Comparison of ENCODE assay signal across 11 cellular contexts in the genomic region with DNA sequence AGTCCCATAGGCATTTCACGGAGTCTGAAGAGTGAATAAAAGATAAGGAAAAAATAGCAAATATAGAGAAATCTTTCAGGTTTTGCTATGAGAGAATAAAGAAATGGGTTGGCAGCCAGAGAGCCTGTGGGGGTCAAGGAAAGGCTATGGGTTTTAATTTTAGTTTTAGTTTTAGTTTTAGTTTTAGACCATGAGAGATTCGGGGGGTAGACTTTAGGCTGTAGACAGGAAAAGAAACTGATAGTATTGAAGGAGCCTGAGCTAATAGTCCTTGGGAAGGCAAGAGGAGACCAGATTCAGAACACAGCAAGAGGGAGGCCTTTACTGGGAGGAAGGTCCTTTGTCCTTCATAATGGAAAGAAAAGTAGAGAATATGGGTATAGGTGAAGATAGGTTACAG. TPM values are rescaled to one million over a fixed set of nuclear protein-coding genes. Genes with fewer than 3 reads are reported as not detected.
DNase-seq lines count a peak whose midpoint lies in the region; ATAC-seq, FAIRE-seq and TF ChIP-seq lines count a peak whose summit lies in the region.
"Had no signal": no experiment of that assay in that cellular context is flagged by ENCODE, and none has a peak within 500 bp of the region (broad histone marks: within the 10 kb centered on the region; RNA-seq: fewer than 3 reads in every experiment).

No MANE protein-coding gene starts in this region.

- CTCF ChIA-PET in WTC11 (lab: Charles Lee), result interaction anchor here (1.6 kb wide), 1 partner anchor 21 kb away, joined by 3 read pairs; the partner anchor contains the start of gene UBE3D

- H3K36me3 Mint-ChIP-seq in activated T-helper 17 cell treated with anti-CD3 and anti-CD28 coated beads, Interleukin-2, amount 50 U/mL, for 72 hours (ENCODE audit: low read depth), result no peaks in the 10 kb centered on the region
- no peaks in the 10 kb centered on the region for H3K36me3 Mint-ChIP-seq in WTC11

- WGBS in adrenal gland, 4 donors, result 70 to 79% (median 76%) methylated on average over 2 of the region's 2 CpGs

- no peak for TF ChIP-seq CTCF in WTC11 (IDR thresholded peaks at IDR 0.05)
- no peak for TF ChIP-seq CTCF in adrenal gland (IDR thresholded peaks at IDR 0.05)

- peak; percentile 99 for ATAC-seq in GM19395 (IDR thresholded peaks at IDR 0.05; ENCODE audit: unreplicated experiment)
- peak; percentile 94 for ATAC-seq in HG02970 (IDR thresholded peaks at IDR 0.05; ENCODE audit: low FRiP score, unreplicated experiment)
- no peak for ATAC-seq in activated T-helper 17 cell treated with anti-CD3 and anti-CD28 coated beads, Interleukin-2, amount 50 U/mL, for 72 hours (replicated peaks)
- ATAC-seq in WTC11, result no peak

- H3K27ac Mint-ChIP-seq in activated T-helper 17 cell treated with anti-CD3 and anti-CD28 coated beads, Interleukin-2, amount 50 U/mL, for 72 hours, result peak overlapping the region; percentile 21
- H3K27ac Mint-ChIP-seq in WTC11, result no peak overlapping the region

- H3K27me3 Mint-ChIP-seq in activated T-helper 17 cell treated with anti-CD3 and anti-CD28 coated beads, Interleukin-2, amount 50 U/mL, for 72 hours, result no peaks in the 10 kb centered on the region
- H3K27me3 Mint-ChIP-seq in WTC11 (ENCODE audit: low read depth), result no peaks in the 10 kb centered on the region

- POLR2A ChIA-PET in WTC11 (lab: Charles Lee), result no interaction called here

- FAIRE-seq in GM18507 (lab: Jason Lieb, UNC), result peak; percentile 93
- FAIRE-seq: astrocyte, D721Med had no signal

- intact Hi-C loops in adrenal gland (cut with DNase I), result loop anchor here in 1 of 2 donors (10.0 kb wide), 1 partner anchor 118 kb away; no protein-coding TSS in a partner anchor

- no peak for TF ChIP-seq POLR2A in adrenal gland (IDR thresholded peaks at IDR 0.05)

- H3K4me3 Mint-ChIP-seq in activated T-helper 17 cell treated with anti-CD3 and anti-CD28 coated beads, Interleukin-2, amount 50 U/mL, for 72 hours, result peak overlapping the region; percentile 4
- no peak overlapping the region for H3K4me3 Mint-ChIP-seq in WTC11

- H3K4me1 ChIP-seq in adrenal gland (replicated peaks in 1 of 2), result no peaks in the 10 kb centered on the region
- H3K4me1 ChIP-seq: thyroid gland had no signal

- peaks cover 10% of the 10 kb centered on the region for H3K4me1 Mint-ChIP-seq in activated T-helper 17 cell treated with anti-CD3 and anti-CD28 coated beads, Interleukin-2, amount 50 U/mL, for 72 hours
- peaks cover 7% of the 10 kb centered on the region for H3K4me1 Mint-ChIP-seq in WTC11

- H3K36me3 ChIP-seq in adrenal gland (replicated peaks in 1 of 2) (no peaks in the 10 kb centered on the region), H7 (replicated peaks; ENCODE audit: control insufficient read depth, insufficient read depth, low read length) (no peaks in the 10 kb centered on the region)
- H3K36me3 ChIP-seq: thyroid gland had no signal

- no peak overlapping the region for H3K27ac ChIP-seq in adrenal gland
- H3K27ac ChIP-seq: thyroid gland had no signal

- H3K27me3 ChIP-seq in adrenal gland, result no peaks in the 10 kb centered on the region
- no peaks in the 10 kb centered on the region for H3K27me3 ChIP-seq in H7 (ENCODE audit: control insufficient read depth, insufficient read depth, low read length)
- H3K27me3 ChIP-seq: thyroid gland had no signal

- H3K4me3 ChIP-seq in adrenal gland (no peak overlapping the region), H7 (ENCODE audit: insufficient read depth, low read depth, low read length) (no peak overlapping the region)
- H3K4me3 ChIP-seq: thyroid gland had no signal

- H3K9me3 Mint-ChIP-seq in activated T-helper 17 cell treated with anti-CD3 and anti-CD28 coated beads, Interleukin-2, amount 50 U/mL, for 72 hours, result no peaks in the 10 kb centered on the region
- no peaks in the 10 kb centered on the region for H3K9me3 Mint-ChIP-seq in WTC11

- DNase-seq in GM18507 (ENCODE audit: extremely low spot score, insufficient read length, low read depth) (no peak), cortex of kidney (lab: John Stamatoyannopoulos, UW) (no peak), WTC11 (ENCODE audit: low spot score) (no peak), adrenal gland (no peak), H7 (no peak)
- DNase-seq: thyroid gland had no signal

- no peaks in the 10 kb centered on the region for H3K9me3 ChIP-seq in adrenal gland (replicated peaks in 1 of 3)
- H3K9me3 ChIP-seq: thyroid gland had no signal

TF ChIP-seq in WTC11, 78 proteins besides CTCF, POLR2A, EP300 and RAD21:
- TF ChIP-seq ZBTB43 (CRISPR knock-in tag; IDR thresholded peaks at IDR 0.05), result no peak
- no peak for TF ChIP-seq KAT7 (CRISPR knock-in tag; IDR thresholded peaks at IDR 0.05; ENCODE audit: borderline replicate concordance)
- TF ChIP-seq TCF7 (CRISPR knock-in tag; IDR thresholded peaks at IDR 0.05; ENCODE audit: low read depth), result no peak

RNA-seq across cellular contexts. Expression of gene DOP1A, which starts 19.3 kb away (rescaled TPM):
- total RNA-seq in activated T-helper 17 cell treated with anti-CD3 and anti-CD28 coated beads, Interleukin-2, amount 50 U/mL, for 72 hours, result 1 to 10 TPM; 7.6 to 8.9 TPM
- total RNA-seq in WTC11 (2021) (13.1 to 16.9 TPM (median 15.1 TPM) in 3 replicates), adrenal gland (10 to 100 TPM; 12.2 to 27.5 (median 19.7) TPM)
- 10 to 100 TPM; 11.3 to 11.7 (median 11.4) TPM for polyA plus RNA-seq in adrenal gland
- total RNA-seq in H7 (2014; rRNA removed; shearing (Covaris generic)), result 10.2 and 14.3 TPM in 2 replicates

RNA-seq across cellular contexts. Expression of gene UBE3D, which starts 21.1 kb away (rescaled TPM):
- total RNA-seq in activated T-helper 17 cell treated with anti-CD3 and anti-CD28 coated beads, Interleukin-2, amount 50 U/mL, for 72 hours, result 10 to 100 TPM in 1 of 2 donors, 1 to 10 TPM in 1; 6.2 to 11.0 TPM
- total RNA-seq in WTC11 (2021) (14.0 to 17.4 TPM (median 14.7 TPM) in 3 replicates), adrenal gland (10 to 100 TPM in 2 of 8 donors, 1 to 10 TPM in 6; 1.3 to 12.3 (median 7.6) TPM)
- polyA plus RNA-seq in adrenal gland, result 10 to 100 TPM in 1 of 3 donors, 1 to 10 TPM in 2; 3.1 to 15.9 (median 9.5) TPM
- total RNA-seq in H7 (2014; rRNA removed; shearing (Covaris generic)), result 12.0 and 12.2 TPM in 2 replicates

Comparison
In these comparisons a context has a peak if more than half of its experiments do, and no peak if none do; other contexts are left out.
1. ATAC-seq: peak in GM19395 (single experiment) and HG02970 (single experiment); none in activated T-helper 17 cell treated with anti-CD3 and anti-CD28 coated beads, Interleukin-2, amount 50 U/mL, for 72 hours (single experiment) and WTC11 (single experiment).